In the genomic region with DNA sequence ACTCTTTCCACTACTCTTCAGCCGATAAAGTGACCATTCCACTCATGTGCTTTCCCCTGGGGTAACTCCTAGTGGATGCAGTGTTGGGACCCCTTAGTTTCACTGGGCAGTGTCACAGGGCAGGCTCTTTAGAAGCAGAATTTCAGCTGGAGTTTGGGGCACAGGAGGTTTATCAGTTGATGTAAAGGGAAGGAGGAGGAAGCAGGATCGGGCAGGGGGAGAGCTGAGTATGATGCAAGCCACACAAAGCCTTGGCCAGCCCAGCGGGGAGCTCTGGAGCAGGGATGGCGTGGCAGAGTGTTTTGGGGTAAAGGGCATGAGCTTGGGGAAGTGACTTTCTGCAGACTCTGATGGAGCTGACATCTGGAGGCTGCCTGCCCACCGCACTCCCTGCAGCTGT, we compare ENCODE assay signal across 1 cellular context.
TF ChIP-seq lines count a peak whose summit lies in the region.

No MANE protein-coding gene starts in this region.

TF ChIP-seq in HepG2, 621 proteins besides CTCF, POLR2A, EP300 and RAD21:
- TF ChIP-seq ATF4 (CRISPR knock-in tag; IDR thresholded peaks at IDR 0.05) (peak in 1 of 2 experiments; percentile 40; a peak in 1 of 4 replicates), ZNF816 (CRISPR knock-in tag; IDR thresholded peaks at IDR 0.05; ENCODE audit: borderline replicate concordance) (no peak)
